ENCODE assay signal across 31 cellular contexts in the genomic region with DNA sequence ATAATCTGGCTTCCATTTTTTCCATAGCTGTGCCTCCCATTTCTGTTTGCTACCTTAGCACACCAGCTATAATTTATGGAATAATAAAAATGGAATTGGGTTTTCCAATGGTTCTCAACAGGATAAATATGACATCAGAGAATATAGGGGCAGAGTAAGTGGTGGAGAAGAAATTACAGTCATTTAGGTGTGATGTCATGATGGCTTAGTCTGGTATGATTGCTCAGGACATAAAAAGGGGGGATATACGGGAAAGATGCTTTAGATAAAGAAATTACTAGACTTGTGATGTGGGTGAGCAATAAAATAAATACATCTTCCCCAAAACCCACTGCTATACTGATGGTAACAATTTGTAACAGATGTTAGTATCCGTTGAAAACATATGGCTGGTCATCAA.
"Had no signal": no experiment of that assay in that cellular context is flagged by ENCODE, and none has a peak within 500 bp of the region (broad histone marks: within the 10 kb centered on the region; RNA-seq: fewer than 3 reads in every experiment).

No MANE protein-coding gene starts in this region.

- FAIRE-seq: endometrium, endothelial cell of umbilical vein, frontal cortex had no signal

- H3K4me1 Mint-ChIP-seq: activated CD4-positive, alpha-beta memory T cell treated with anti-CD3 and anti-CD28 coated beads, Interleukin-2, amount 10 ng/mL, durations not matched to agents 7 days and 5 days; activated CD4-positive, alpha-beta T cell treated with anti-CD3 and anti-CD28 coated beads, Interleukin-2, amount 10 ng/mL, durations not matched to agents 7 days and 5 days; activated naive CD4-positive, alpha-beta T cell treated with anti-CD3 and anti-CD28 coated beads, Interleukin-2, amount 10 ng/mL, durations not matched to agents 7 days and 5 days; activated naive CD8-positive, alpha-beta T cell treated with anti-CD3 and anti-CD28 coated beads, Interleukin-2, amount 10 ng/mL, durations not matched to agents 7 days and 5 days; brain had no signal

- H3K36me3 Mint-ChIP-seq: activated naive CD4-positive, alpha-beta T cell treated with anti-CD3 and anti-CD28 coated beads, Interleukin-2, amount 10 ng/mL, durations not matched to agents 7 days and 5 days; brain; WTC11 had no signal

- H3K9me3 ChIP-seq: breast epithelium, colonic mucosa, esophagus squamous epithelium had no signal

- DNase-seq: activated CD4-positive, alpha-beta memory T cell treated with anti-CD3 and anti-CD28 coated beads, Interleukin-2, amount 10 ng/mL, durations not matched to agents 7 days and 5 days; activated CD4-positive, alpha-beta T cell treated with anti-CD3 and anti-CD28 coated beads for 1 hour; activated CD4-positive, alpha-beta T cell treated with anti-CD3 and anti-CD28 coated beads for 4 hours; activated CD4-positive, alpha-beta T cell treated with anti-CD3 and anti-CD28 coated beads, Interleukin-2, amount 10 ng/mL, durations not matched to agents 7 days and 5 days; activated CD4-positive, alpha-beta T cell treated with anti-CD3 and anti-CD28 coated beads, Interleukin-2, amount 50 U/mL, for 4 hours; activated CD8-positive, alpha-beta memory T cell treated with anti-CD3 and anti-CD28 coated beads, Interleukin-2, amount 50 U/mL, for 48 hours; activated gamma-delta T cell; activated naive CD4-positive, alpha-beta T cell; activated naive CD4-positive, alpha-beta T cell treated with anti-CD3 and anti-CD28 coated beads, Interleukin-2, amount 10 ng/mL, durations not matched to agents 7 days and 5 days; activated naive CD8-positive, alpha-beta T cell treated with anti-CD3 and anti-CD28 coated beads, Interleukin-2, amount 10 ng/mL, durations not matched to agents 7 days and 5 days; activated T-cell treated with anti-CD3 and anti-CD28 coated beads for 4 hours; activated T-cell treated with anti-CD3 and anti-CD28 coated beads, Interleukin-2, amount 50 U/mL, for 24 hours; activated T-cell treated with anti-CD3 and anti-CD28 coated beads, Interleukin-2, amount 50 U/mL, for 72 hours; central memory CD4-positive, alpha-beta T cell; cerebellar nuclear complex; colonic mucosa; effector CD8-positive, alpha-beta T cell; esophagus squamous epithelium; head of caudate nucleus; T-helper 2 cell had no signal

- H3K4me3 Mint-ChIP-seq: activated CD4-positive, alpha-beta memory T cell treated with anti-CD3 and anti-CD28 coated beads, Interleukin-2, amount 10 ng/mL, durations not matched to agents 7 days and 5 days; activated CD4-positive, alpha-beta T cell treated with anti-CD3 and anti-CD28 coated beads, Interleukin-2, amount 10 ng/mL, durations not matched to agents 7 days and 5 days; activated naive CD4-positive, alpha-beta T cell treated with anti-CD3 and anti-CD28 coated beads, Interleukin-2, amount 10 ng/mL, durations not matched to agents 7 days and 5 days; activated naive CD8-positive, alpha-beta T cell treated with anti-CD3 and anti-CD28 coated beads, Interleukin-2, amount 10 ng/mL, durations not matched to agents 7 days and 5 days; activated T-cell treated with anti-CD3 and anti-CD28 coated beads, Interleukin-2, amount 50 U/mL, for 24 hours; activated T-cell treated with anti-CD3 and anti-CD28 coated beads, Interleukin-2, amount 50 U/mL, for 72 hours; brain; WTC11 had no signal

- H3K27ac Mint-ChIP-seq: activated CD4-positive, alpha-beta memory T cell treated with anti-CD3 and anti-CD28 coated beads, Interleukin-2, amount 10 ng/mL, durations not matched to agents 7 days and 5 days; activated CD4-positive, alpha-beta T cell treated with anti-CD3 and anti-CD28 coated beads, Interleukin-2, amount 10 ng/mL, durations not matched to agents 7 days and 5 days; activated naive CD4-positive, alpha-beta T cell treated with anti-CD3 and anti-CD28 coated beads, Interleukin-2, amount 10 ng/mL, durations not matched to agents 7 days and 5 days; activated naive CD4-positive, alpha-beta T cell treated with anti-CD3 and anti-CD28 coated beads, Interleukin-2, amount 50 U/mL, for 72 hours; activated naive CD8-positive, alpha-beta T cell treated with anti-CD3 and anti-CD28 coated beads, Interleukin-2, amount 10 ng/mL, durations not matched to agents 7 days and 5 days; activated T-cell treated with anti-CD3 and anti-CD28 coated beads, Interleukin-2, amount 50 U/mL, for 24 hours; activated T-cell treated with anti-CD3 and anti-CD28 coated beads, Interleukin-2, amount 50 U/mL, for 72 hours; brain; WTC11 had no signal

- ATAC-seq: activated naive CD4-positive, alpha-beta T cell treated with anti-CD3 and anti-CD28 coated beads, Interleukin-2, amount 50 U/mL, for 72 hours; activated T-cell treated with anti-CD3 and anti-CD28 coated beads, Interleukin-2, amount 50 U/mL, for 72 hours; WTC11 had no signal

- H3K27me3 ChIP-seq: ascending aorta, breast epithelium, cardiac muscle cell, colonic mucosa had no signal

- H3K27ac ChIP-seq: ascending aorta, breast epithelium, cardiac muscle cell, colonic mucosa, epithelial cell of prostate, esophagus squamous epithelium, VCaP had no signal

- H3K4me1 ChIP-seq: ascending aorta, breast epithelium, colonic mucosa, esophagus squamous epithelium had no signal

- H3K4me3 ChIP-seq: ascending aorta, breast epithelium, cardiac muscle cell, colonic mucosa, esophagus squamous epithelium had no signal

- H3K36me3 ChIP-seq: ascending aorta, breast epithelium, cardiac muscle cell, colonic mucosa, esophagus squamous epithelium had no signal
